ENCODE assay signal across 17 cellular contexts in the genomic region with DNA sequence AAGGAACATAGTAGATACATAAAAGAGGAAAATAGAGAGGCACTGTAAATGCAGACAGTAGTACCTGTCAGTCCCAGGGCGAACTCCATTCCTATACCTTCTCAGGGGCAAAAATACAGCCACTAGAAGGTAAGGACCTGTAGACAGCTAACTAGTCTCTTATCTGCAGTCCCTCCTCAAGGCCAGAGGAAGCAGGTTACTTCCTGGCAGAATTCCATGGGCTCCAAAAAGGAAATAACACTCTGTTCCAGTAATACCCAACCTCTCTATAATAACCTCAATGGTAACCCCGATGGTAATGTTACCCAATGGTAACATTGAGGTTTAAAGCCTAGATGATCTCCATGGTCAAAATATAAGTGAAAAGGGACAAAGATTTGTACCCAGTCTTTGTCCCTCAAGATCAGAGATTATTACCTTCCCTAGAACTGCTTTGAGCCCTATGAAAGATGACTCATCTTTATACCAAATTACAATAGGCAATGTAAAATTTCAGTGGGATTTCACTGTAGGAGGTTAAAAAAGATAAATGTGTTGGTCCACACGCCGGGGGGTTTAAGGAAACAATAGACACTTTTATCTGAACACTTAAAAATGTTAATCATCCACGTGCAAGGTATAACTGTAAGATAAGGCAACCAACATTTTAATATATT.
"Had no signal": no experiment of that assay in that cellular context is flagged by ENCODE, and none has a peak within 500 bp of the region (broad histone marks: within the 10 kb centered on the region; RNA-seq: fewer than 3 reads in every experiment).

No MANE protein-coding gene starts in this region.

- H3K27ac ChIP-seq: body of pancreas, coronary artery, epithelial cell of prostate, gastrocnemius medialis, heart right ventricle, right atrium auricular region, skin epidermis, suprapubic skin had no signal

- H3K4me3 ChIP-seq: body of pancreas, coronary artery, gastrocnemius medialis, heart right ventricle, right atrium auricular region, skin epidermis, suprapubic skin had no signal

- H3K9me3 ChIP-seq: body of pancreas, gastrocnemius medialis, heart right ventricle, right atrium auricular region, suprapubic skin had no signal

- H3K36me3 ChIP-seq: gastrocnemius medialis, heart right ventricle, right atrium auricular region, suprapubic skin had no signal

- H3K27me3 ChIP-seq: body of pancreas, gastrocnemius medialis, heart right ventricle, right atrium auricular region, suprapubic skin had no signal

- DNase-seq: activated CD4-positive, alpha-beta T cell treated with anti-CD3 and anti-CD28 coated beads for 48 hours; activated CD8-positive, alpha-beta memory T cell treated with anti-CD3 and anti-CD28 coated beads, Interleukin-2, amount 50 U/mL, for 48 hours; activated gamma-delta T cell treated with Interleukin-2 at 50 U/mL for 16 hours; amygdala; body of pancreas; central memory CD4-positive, alpha-beta T cell; effector CD4-positive, alpha-beta T cell; gastrocnemius medialis; heart right ventricle; occipital lobe; T-helper 17 cell; trophoblast cell had no signal

- H3K4me1 ChIP-seq: body of pancreas, suprapubic skin had no signal
